ENCODE assay signal across 14 cellular contexts in genomic region chr16:57472665-57473060, GRCh38. TPM values are rescaled to one million over a fixed set of nuclear protein-coding genes. Genes with fewer than 3 reads are reported as not detected.
A peak's percentile ranks its signal among the peaks of the same experiment; 100 is the strongest.
DNase-seq lines count a peak whose midpoint lies in the region; ATAC-seq, FAIRE-seq and TF ChIP-seq lines count a peak whose summit lies in the region.
"Had no signal": no experiment of that assay in that cellular context is flagged by ENCODE, and none has a peak within 500 bp of the region (broad histone marks: within the 10 kb centered on the region; RNA-seq: fewer than 3 reads in every experiment).

No MANE protein-coding gene starts in this region.

- H3K4me1 Mint-ChIP-seq in Caco-2 (ENCODE audit: low read depth, unreplicated experiment): peaks cover 7% of the 10 kb centered on the region

- H3K27ac Mint-ChIP-seq in Caco-2 (ENCODE audit: unreplicated experiment): peak overlapping the region; percentile 72

- H3K27ac ChIP-seq in A549 (peak overlapping the region; percentile 96 to 98), RWPE2 (ENCODE audit: poor library complexity, severe bottlenecking) (no peak overlapping the region), liver (ENCODE audit: low read depth in 1 of 2, low read length in 2 of 2) (peak overlapping the region; percentile 69 to 87)

- 15% methylated on average over 4 of the region's 4 CpGs for WGBS in A549 (ENCODE audit: missing lambda C conversion rate)
- 68% methylated on average over 4 of the region's 4 CpGs for WGBS in liver

- DNase-seq in A549 (ENCODE audit: low read depth in 1 of 2, low spot score in 1 of 2) (peak in 1 of 2 experiments; percentile 78), Caco-2 (no peak), RWPE2 (ENCODE audit: low spot score) (no peak), NCI-H446 (lab: John Stamatoyannopoulos, UW) (no peak), DMS79 treated with DMSO at 0.1 percent for 48 hours (lab: John Stamatoyannopoulos, UW) (no peak), erythroblast (lab: John Stamatoyannopoulos, UW) (no peak)
- DNase-seq: effector memory CD4-positive, alpha-beta T cell; foreskin melanocyte; natural killer cell; substantia nigra had no signal

- peak overlapping the region; percentile 35 for H3K4me3 Mint-ChIP-seq in Caco-2 (ENCODE audit: unreplicated experiment)
- H3K4me3 Mint-ChIP-seq: natural killer cell had no signal

- H3K4me1 ChIP-seq in A549 (peaks cover 97% of the 10 kb centered on the region), Caco-2 (peaks cover 30% of the 10 kb centered on the region), RWPE2 (ENCODE audit: insufficient read depth, poor library complexity, severe bottlenecking) (no peaks in the 10 kb centered on the region), liver (ENCODE audit: control insufficient read depth in 4 of 4, insufficient read depth in 4 of 4, low read length in 3 of 4) (peaks cover 10 to 56% (median 42%) of the 10 kb centered on the region in 4 donors)

- no peaks in the 10 kb centered on the region for H3K27me3 Mint-ChIP-seq in Caco-2 (ENCODE audit: insufficient read depth, unreplicated experiment)

- TF ChIP-seq POLR2A in A549 (IDR thresholded peaks at IDR 0.05; ENCODE audit: low read length) (no peak), erythroblast (IDR thresholded peaks at IDR 0.05; ENCODE audit: low read length) (no peak)

- no peak for TF ChIP-seq CTCF in A549 (IDR thresholded peaks at IDR 0.05)
- TF ChIP-seq CTCF in Caco-2 (IDR thresholded peaks at IDR 0.05; ENCODE audit: insufficient read depth in 1 of 2, low read depth in 1 of 2, low read length in 1 of 2, severe bottlenecking in 1 of 2, unreplicated experiment in 1 of 2): no peak
- TF ChIP-seq CTCF in RWPE2 (IDR thresholded peaks at IDR 0.05; ENCODE audit: poor library complexity, severe bottlenecking): no peak
- no peak for TF ChIP-seq CTCF in liver (IDR thresholded peaks at IDR 0.05; ENCODE audit: low read depth, low read length, missing input control)

- H3K27me3 ChIP-seq in Caco-2 (replicated peaks; ENCODE audit: control insufficient read depth, insufficient read depth, low read length) (no peaks in the 10 kb centered on the region), RWPE2 (ENCODE audit: insufficient read depth, poor library complexity, severe bottlenecking) (no peaks in the 10 kb centered on the region), liver (ENCODE audit: control insufficient read depth in 4 of 4, insufficient read depth in 4 of 4, low read length in 3 of 4) (no peaks in the 10 kb centered on the region)

- CTCF ChIA-PET in A549 (lab: Yijun Ruan, JAX): interaction anchor here (1.3 to 8.4 kb wide), 6 partner anchors 11 to 50 kb away, joined by 3 to 70 read pairs (median 8); partner anchors contain the start of genes DOK4 and POLR2C
- CTCF ChIA-PET in Caco-2 (lab: Charles Lee): interaction anchor here (1.4 kb wide), 1 partner anchor 47 kb away, joined by 3 read pairs; no protein-coding TSS in a partner anchor

- FAIRE-seq in A549 (lab: Jason Lieb, UNC): no peak
- FAIRE-seq: astrocyte, keratinocyte had no signal

- no peaks in the 10 kb centered on the region for H3K9me3 Mint-ChIP-seq in Caco-2 (ENCODE audit: unreplicated experiment)
- H3K9me3 Mint-ChIP-seq: natural killer cell had no signal

- H3K9ac ChIP-seq in liver (ENCODE audit: low read depth in 1 of 2, low read length in 2 of 2): no peak overlapping the region

- H3K36me3 ChIP-seq in Caco-2 (ENCODE audit: control insufficient read depth, insufficient read depth, low read length) (peaks cover 29% of the 10 kb centered on the region), RWPE2 (ENCODE audit: low read depth) (peaks cover 50% of the 10 kb centered on the region), liver (ENCODE audit: control insufficient read depth in 4 of 4, insufficient read depth in 3 of 4, low read depth in 1 of 4, low read length in 3 of 4) (peaks cover 13 to 43% (median 29%) of the 10 kb centered on the region in 4 donors)

- H3K9me3 ChIP-seq in A549 (no peaks in the 10 kb centered on the region), Caco-2 (no peaks in the 10 kb centered on the region), RWPE2 (ENCODE audit: severe bottlenecking) (no peaks in the 10 kb centered on the region), liver (ENCODE audit: control insufficient read depth in 4 of 4, low read length in 3 of 4) (no peaks in the 10 kb centered on the region)

- TF ChIP-seq RAD21 in A549 (conservative IDR thresholded peaks at IDR 0.05 in 1 of 2, IDR thresholded peaks at IDR 0.05 in 1 of 2) (no peak), liver (IDR thresholded peaks at IDR 0.05) (no peak)

- TF ChIP-seq EP300 in A549 (IDR thresholded peaks at IDR 0.05): no peak

- BruUV-seq in Caco-2 (replicated peaks; lab: Mats Ljungman, UMichigan): no TSS peak

- H3K4me2 ChIP-seq in A549: peak overlapping the region; percentile 87

- intact Hi-C loops in Caco-2 (cut with micrococcal nuclease; ENCODE audit: unreplicated experiment): no loop called here

- ATAC-seq in A549 (peak; percentile 23 to 36), RWPE2 (ENCODE audit: low read depth) (peak; percentile 24; the same call in 2 of the 3 replicates), GM21825 (IDR thresholded peaks at IDR 0.05; ENCODE audit: unreplicated experiment) (no peak)
- ATAC-seq: natural killer cell had no signal

- H3K36me3 Mint-ChIP-seq in Caco-2 (ENCODE audit: insufficient read depth, unreplicated experiment): peaks cover 75% of the 10 kb centered on the region

- POLR2A ChIA-PET in A549 (lab: Yijun Ruan, JAX) (interaction anchor here (0.8 to 3.0 kb wide), 5 partner anchors 8 to 25 kb away, joined by 3 to 25 read pairs (median 7); partner anchors contain the start of genes CIAPIN1, COQ9, DOK4 and POLR2C), Caco-2 (lab: Charles Lee) (no interaction called here)

- 0 out of 3 replicates have a peak overlapping the region, but pooled peaks have one; percentile 2 for H3K4me3 ChIP-seq in A549
- H3K4me3 ChIP-seq in Caco-2 (ENCODE audit: low read depth, low read length): no peak overlapping the region
- no peak overlapping the region for H3K4me3 ChIP-seq in RWPE2 (ENCODE audit: severe bottlenecking)
- no peak overlapping the region for H3K4me3 ChIP-seq in liver (ENCODE audit: low read depth in 1 of 3, low read length in 3 of 3)

TF ChIP-seq in A549, 52 proteins besides CTCF, POLR2A, EP300 and RAD21 (continues in another document):
- TF ChIP-seq KDM5A (IDR thresholded peaks at IDR 0.05): no peak
- TF ChIP-seq JUN (IDR thresholded peaks at IDR 0.05): no peak
- TF ChIP-seq FOSB (CRISPR knock-in tag; IDR thresholded peaks at IDR 0.05): no peak
- TF ChIP-seq E2F6 (IDR thresholded peaks at IDR 0.05; ENCODE audit: borderline replicate concordance, low read depth): 0 out of 2 replicates have a peak, but pooled peaks have one; percentile 34
- TF ChIP-seq TP53 (CRISPR knock-in tag; IDR thresholded peaks at IDR 0.05): no peak

TF ChIP-seq in liver, 16 proteins besides CTCF, POLR2A, EP300 and RAD21 (continues in another document):
- no peak for TF ChIP-seq FOXA1 (IDR thresholded peaks at IDR 0.05)

RNA-seq across cellular contexts. Expression of gene POLR2C, which starts 10.2 kb away (rescaled TPM):
- polyA plus RNA-seq in A549 (2011; rRNA removed) (229 and 259 TPM in 2 replicates), A549 (2017; fragmentation: RNase III; extraction: RNeasy Plus Mini Kit Qiagen cat#74134 plus additional on column Dnase treatment) (141 to 148 TPM (median 146 TPM) in 3 replicates), liver (10 to 100 TPM; 25.4 to 40.9 TPM)
- polyA plus RNA-seq in A549 (2012; cell fraction: cytosol; rRNA removed): 181 and 221 TPM in 2 replicates
- polyA plus RNA-seq in A549 (2012; cell fraction: nucleus; rRNA removed): 135 and 142 TPM in 2 replicates
- polyA minus RNA-seq in A549 (2011; rRNA and poly(A)+ RNA removed): 327 and 401 TPM in 2 replicates
- total RNA-seq in Caco-2 (2022) (100 and 102 TPM in 2 replicates), liver (10 to 100 TPM; 61.7 to 68.0 TPM)

RNA-seq across cellular contexts. Expression of gene DOK4, which starts 13.6 kb away (rescaled TPM):
- 85.4 and 93.2 TPM in 2 replicates for polyA plus RNA-seq in A549 (2011; rRNA removed)
- 76.5 and 94.3 TPM in 2 replicates for polyA plus RNA-seq in A549 (2012; cell fraction: cytosol; rRNA removed)
- 99.2 and 102 TPM in 2 replicates for polyA plus RNA-seq in A549 (2012; cell fraction: nucleus; rRNA removed)
- polyA plus RNA-seq in A549 (2017; fragmentation: RNase III; extraction: RNeasy Plus Mini Kit Qiagen cat#74134 plus additional on column Dnase treatment): 51.9 to 70.3 TPM (median 65.2 TPM) in 3 replicates
- 103 and 109 TPM in 2 replicates for polyA minus RNA-seq in A549 (2011; rRNA and poly(A)+ RNA removed)
- 111 and 122 TPM in 2 replicates for total RNA-seq in Caco-2 (2022)
- 10 to 100 TPM; 15.3 to 20.8 TPM for total RNA-seq in liver
- polyA plus RNA-seq in liver: 10 to 100 TPM in 1 of 2 donors, 1 to 10 TPM in 1; 7.8 to 24.6 TPM

RNA-seq across cellular contexts. Expression of gene COQ9, which starts 25.4 kb away (rescaled TPM):
- polyA plus RNA-seq in A549 (2011; rRNA removed) (109 and 130 TPM in 2 replicates), A549 (2017; fragmentation: RNase III; extraction: RNeasy Plus Mini Kit Qiagen cat#74134 plus additional on column Dnase treatment) (46.2 to 48.0 TPM (median 47.2 TPM) in 3 replicates), liver (10 to 100 TPM; 50.2 to 65.8 TPM)
- 91.1 and 99.7 TPM in 2 replicates for polyA plus RNA-seq in A549 (2012; cell fraction: cytosol; rRNA removed)
- 90.2 and 108 TPM in 2 replicates for polyA plus RNA-seq in A549 (2012; cell fraction: nucleus; rRNA removed)
- 81.0 and 97.4 TPM in 2 replicates for polyA minus RNA-seq in A549 (2011; rRNA and poly(A)+ RNA removed)
- total RNA-seq in Caco-2 (2022) (50.9 and 54.2 TPM in 2 replicates), liver (10 to 100 TPM; 21.0 to 81.5 TPM)

RNA-seq across cellular contexts. Expression of gene CIAPIN1, which starts 25.5 kb away (rescaled TPM):
- 101 and 114 TPM in 2 replicates for polyA plus RNA-seq in A549 (2011; rRNA removed)
- polyA plus RNA-seq in A549 (2012; cell fraction: cytosol; rRNA removed): 66.5 and 75.6 TPM in 2 replicates
- polyA plus RNA-seq in A549 (2012; cell fraction: nucleus; rRNA removed): 49.6 and 75.2 TPM in 2 replicates
- 69.1 to 75.0 TPM (median 71.5 TPM) in 3 replicates for polyA plus RNA-seq in A549 (2017; fragmentation: RNase III; extraction: RNeasy Plus Mini Kit Qiagen cat#74134 plus additional on column Dnase treatment)
- polyA minus RNA-seq in A549 (2011; rRNA and poly(A)+ RNA removed): 49.6 and 60.0 TPM in 2 replicates
- 98.3 and 103 TPM in 2 replicates for total RNA-seq in Caco-2 (2022)
- 10 to 100 TPM; 19.5 to 23.9 TPM for total RNA-seq in liver
- polyA plus RNA-seq in liver: 10 to 100 TPM; 22.9 to 32.7 TPM
